Comparison of ENCODE assay signal across 1 cellular context in the genomic region with DNA sequence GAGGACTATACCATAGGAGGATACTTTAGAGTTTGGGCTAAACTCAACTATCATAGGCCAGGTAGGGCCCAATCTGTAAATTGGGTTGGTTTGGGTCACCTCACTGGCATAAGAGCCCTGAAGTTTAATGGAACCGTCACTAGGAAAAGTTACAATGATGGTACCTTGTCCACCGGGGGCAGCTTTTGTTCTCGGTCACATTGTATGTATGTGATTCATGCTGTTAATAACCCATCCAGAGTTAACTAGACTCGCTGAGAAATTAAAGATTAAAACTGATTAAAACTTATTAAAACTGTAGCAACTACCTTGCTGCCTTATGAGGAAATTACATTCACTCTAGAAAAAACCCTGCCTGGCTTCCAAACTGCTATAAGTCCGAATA.
TF ChIP-seq lines count a peak whose summit lies in the region.

No MANE protein-coding gene starts in this region.

TF ChIP-seq in IMR-90, 13 proteins besides CTCF, POLR2A, EP300 and RAD21:
- TF ChIP-seq MAZ (IDR thresholded peaks at IDR 0.05; ENCODE audit: borderline replicate concordance, low read depth, low read length) = no peak
- no peak for TF ChIP-seq CHD1 (IDR thresholded peaks at IDR 0.05; ENCODE audit: low read depth, low read length)
- no peak for TF ChIP-seq MAFK (IDR thresholded peaks at IDR 0.05; ENCODE audit: low read depth, low read length)
- no peak for TF ChIP-seq MXI1 (IDR thresholded peaks at IDR 0.05; ENCODE audit: borderline replicate concordance, low read depth, low read length)
- TF ChIP-seq BHLHE40 (IDR thresholded peaks at IDR 0.05; ENCODE audit: low read depth, low read length) = no peak
- no peak for TF ChIP-seq NFE2L2 (IDR thresholded peaks at IDR 0.05; ENCODE audit: low read depth, low read length)
- TF ChIP-seq CEBPB (IDR thresholded peaks at IDR 0.05; ENCODE audit: low read depth, low read length) = no peak
- TF ChIP-seq, protein P1, sequence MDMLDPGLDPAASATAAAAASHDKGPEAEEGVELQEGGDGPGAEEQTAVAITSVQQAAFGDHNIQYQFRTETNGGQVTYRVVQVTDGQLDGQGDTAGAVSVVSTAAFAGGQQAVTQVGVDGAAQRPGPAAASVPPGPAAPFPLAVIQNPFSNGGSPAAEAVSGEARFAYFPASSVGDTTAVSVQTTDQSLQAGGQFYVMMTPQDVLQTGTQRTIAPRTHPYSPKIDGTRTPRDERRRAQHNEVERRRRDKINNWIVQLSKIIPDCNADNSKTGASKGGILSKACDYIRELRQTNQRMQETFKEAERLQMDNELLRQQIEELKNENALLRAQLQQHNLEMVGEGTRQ (IDR thresholded peaks at IDR 0.05; ENCODE audit: low read depth, low read length) = no peak
- no peak for TF ChIP-seq RCOR1 (IDR thresholded peaks at IDR 0.05; ENCODE audit: insufficient replicate concordance, low read length)
- TF ChIP-seq SMC3 (IDR thresholded peaks at IDR 0.05; ENCODE audit: low read depth, low read length) = no peak
- no peak for TF ChIP-seq FOS (IDR thresholded peaks at IDR 0.05; ENCODE audit: low read depth, low read length)
- no peak for TF ChIP-seq ELK1 (IDR thresholded peaks at IDR 0.05; ENCODE audit: borderline replicate concordance, low read depth, low read length)
- no peak for TF ChIP-seq RFX5 (IDR thresholded peaks at IDR 0.05; ENCODE audit: low read depth, low read length)
